ENCODE assay signal across 8 cellular contexts in the genomic region with DNA sequence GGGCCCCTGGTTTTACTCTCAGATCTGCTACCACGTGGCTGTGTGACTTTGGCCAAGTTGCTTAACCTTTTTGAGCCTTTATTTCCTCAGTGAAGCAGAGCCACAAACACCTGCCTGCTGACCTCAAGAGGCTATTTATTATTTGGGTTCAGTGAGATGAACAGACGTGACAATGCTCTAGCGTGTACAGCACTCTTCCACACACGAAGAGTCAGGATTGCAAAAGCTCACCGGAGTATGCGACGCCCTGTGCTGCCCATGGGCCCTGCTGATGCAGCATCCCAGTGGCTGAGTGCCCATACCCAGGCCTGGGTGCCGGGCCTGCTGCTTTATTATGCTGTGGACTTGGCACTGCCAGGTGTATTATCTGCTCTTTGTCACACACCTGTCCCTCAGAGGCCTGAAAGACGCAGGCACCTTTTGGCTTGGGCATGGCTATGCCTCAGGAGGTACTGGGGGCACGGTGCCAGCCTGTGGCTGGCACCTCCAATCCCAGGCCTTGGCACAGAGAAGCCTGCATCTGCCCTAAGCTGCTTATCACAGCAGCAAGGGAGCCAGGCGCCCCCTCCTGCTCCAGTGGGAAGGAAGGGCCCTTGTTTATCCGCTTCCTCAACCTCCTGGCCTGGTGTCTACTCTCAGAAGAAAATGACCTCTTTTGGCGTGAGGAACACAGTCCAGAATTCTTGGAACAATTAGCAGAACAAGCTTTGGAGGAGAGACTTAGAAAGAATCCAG. TPM values are rescaled to one million over a fixed set of nuclear protein-coding genes. Genes with fewer than 3 reads are reported as not detected.
DNase-seq lines count a peak whose midpoint lies in the region; ATAC-seq and TF ChIP-seq lines count a peak whose summit lies in the region.
"Had no signal": no experiment of that assay in that cellular context is flagged by ENCODE, and none has a peak within 500 bp of the region (broad histone marks: within the 10 kb centered on the region; RNA-seq: fewer than 3 reads in every experiment).

No MANE protein-coding gene starts in this region.

- peaks cover 10 to 64% (median 27%) of the 10 kb centered on the region in 6 donors for H3K4me1 ChIP-seq in spleen

- no peak for TF ChIP-seq CTCF in spleen (IDR thresholded peaks at IDR 0.05 in 8 of 11, conservative IDR thresholded peaks at IDR 0.05 in 3 of 11)

- peaks cover 0 to 29% (median 0%) of the 10 kb centered on the region in 6 donors for H3K36me3 ChIP-seq in spleen

- TF ChIP-seq POLR2A in spleen (IDR thresholded peaks at IDR 0.05) = no peak

- H3K27me3 ChIP-seq in spleen (replicated peaks in 1 of 7) = no peaks in the 10 kb centered on the region

- ATAC-seq in left colon (peak; percentile 80), HG03432 (IDR thresholded peaks at IDR 0.05; ENCODE audit: unreplicated experiment) (no peak)

- 38 to 75% (median 69%) methylated on average over 6 to 13 of the region's 13 CpGs for WGBS in spleen, 5 donors

- no peak overlapping the region for H3K4me3 ChIP-seq in spleen

- peak overlapping the region; percentile 88 for H3K27ac ChIP-seq in angular gyrus (ENCODE audit: low read depth, low read length)
- peak overlapping the region in 7 of 8 donors; percentile 27 to 73 (median 65) for H3K27ac ChIP-seq in spleen

- DNase-seq in NCI-H1105 (lab: John Stamatoyannopoulos, UW) = peak; percentile 87
- DNase-seq in left colon = peak; percentile 40 to 50
- no peak for DNase-seq in spleen
- DNase-seq in occipital lobe (lab: John Stamatoyannopoulos, UW) = no peak
- DNase-seq in NCI-H1436 (lab: John Stamatoyannopoulos, UW) = no peak
- DNase-seq: activated effector memory CD4-positive, alpha-beta T cell treated with Interleukin-2 at 50 U/mL for 16 hours had no signal

- intact Hi-C loops in left colon (cut with DNase I, micrococcal nuclease) (no loop called here), spleen (cut with DNase I; ENCODE audit: low total_unique reads) (no loop called here)

- no peaks in the 10 kb centered on the region for H3K9me3 ChIP-seq in spleen

RNA-seq across cellular contexts. Expression of a gene that starts 22.3 kb away (rescaled TPM):
- total RNA-seq in left colon (10 to 100 TPM; 65.2 to 97.2 TPM), spleen (10 to 100 TPM; 33.6 to 50.7 (median 41.6) TPM), occipital lobe (22.8 TPM)
- polyA plus RNA-seq in spleen = 1 to 10 TPM; 5.3 to 7.0 (median 5.6) TPM

RNA-seq across cellular contexts. Expression of a gene that starts 57.9 kb away (rescaled TPM):
- total RNA-seq in left colon (10 to 100 TPM; 13.2 to 27.6 TPM), spleen (100 to 1,000 TPM in 5 of 7 donors, 10 to 100 TPM in 2; 98.7 to 396 (median 225) TPM), occipital lobe (4.1 TPM)
- 10 to 100 TPM; 26.4 to 61.9 (median 48.2) TPM for polyA plus RNA-seq in spleen

Comparison
In these comparisons a context has a peak if more than half of its experiments do, and no peak if none do; other contexts are left out.
1. DNase-seq: peak in NCI-H1105 (single experiment) and left colon (2 of 2); none in spleen (single experiment), occipital lobe (single experiment) and NCI-H1436 (single experiment).